8 cellular contexts compared by ENCODE assay signal in genomic region chr13:110616103-110617101, GRCh38. TPM values are rescaled to one million over a fixed set of nuclear protein-coding genes. Genes with fewer than 3 reads are reported as not detected.
DNase-seq lines count a peak whose midpoint lies in the region; ATAC-seq and TF ChIP-seq lines count a peak whose summit lies in the region.

No MANE protein-coding gene starts in this region.

- H3K9me3 Mint-ChIP-seq in nephron progenitor cell = peaks cover 25% of the 10 kb centered on the region

- H3K27ac ChIP-seq in HUES6 (ENCODE audit: low read depth, low read length) (peak overlapping the region; percentile 84; the same call in 1 of the 2 replicates), epithelial cell of prostate (peak overlapping the region; percentile 87), upper lobe of right lung (peak overlapping the region; percentile 91)

- H3K4me3 ChIP-seq in HUES6 (ENCODE audit: low read depth, low read length) (peak overlapping the region; percentile 94), upper lobe of right lung (peak overlapping the region; percentile 94)

- H3K27ac Mint-ChIP-seq in nephron progenitor cell = peak overlapping the region; percentile 78

- H3K4me1 Mint-ChIP-seq in nephron progenitor cell = peaks cover 34% of the 10 kb centered on the region

- H3K9me3 ChIP-seq in HUES6 (ENCODE audit: control insufficient read depth, insufficient read depth, low read depth, low read length) (no peaks in the 10 kb centered on the region), upper lobe of right lung (no peaks in the 10 kb centered on the region)

- ATAC-seq in GM21447 (IDR thresholded peaks at IDR 0.05; ENCODE audit: unreplicated experiment) (peak; percentile 52), upper lobe of right lung (peak; percentile 49)

- H3K4me1 ChIP-seq in HUES6 (ENCODE audit: control insufficient read depth, insufficient read depth, low read length) (peaks cover 25% of the 10 kb centered on the region), upper lobe of right lung (peaks cover 22% of the 10 kb centered on the region)

- peaks cover 19% of the 10 kb centered on the region for H3K27me3 Mint-ChIP-seq in nephron progenitor cell (ENCODE audit: low read depth, poor library complexity)

- peak overlapping the region; percentile 84 for H3K4me3 Mint-ChIP-seq in nephron progenitor cell

- CTCF ChIA-PET in GM10248 (lab: Yijun Ruan, JAX) = interaction anchor here (1.0 to 1.4 kb wide), 5 partner anchors 19 to 161 kb away, joined by 3 to 4 read pairs (median 4); no protein-coding TSS in a partner anchor

- POLR2A ChIA-PET in GM10248 (lab: Yijun Ruan, JAX) = interaction anchor here (2.1 kb wide), 1 partner anchor 99 kb away, joined by 8 read pairs; no protein-coding TSS in a partner anchor

- DNase-seq in GM10248 (ENCODE audit: extremely low spot score) (peak; percentile 74), epithelial cell of prostate (ENCODE audit: low read depth, low spot score) (no peak), nephron progenitor cell (no peak), upper lobe of right lung (no peak), NCI-H1930 (lab: John Stamatoyannopoulos, UW) (no peak)
- peak; percentile 46 to 54 for DNase-seq in activated CD4-positive, alpha-beta T cell treated with anti-CD3 and anti-CD28 coated beads, Interleukin-2, amount 50 U/mL, for 48 hours

- no peaks in the 10 kb centered on the region for H3K36me3 ChIP-seq in HUES6 (ENCODE audit: control insufficient read depth, insufficient read depth, low read length)
- H3K36me3 ChIP-seq in upper lobe of right lung = no peaks in the 10 kb centered on the region

- TF ChIP-seq CTCF in GM10248 (IDR thresholded peaks at IDR 0.05; ENCODE audit: control extremely low read depth, extremely low read depth, low read depth, missing control alignments) (peak; percentile 10), nephron progenitor cell (IDR thresholded peaks at IDR 0.05) (no peak), upper lobe of right lung (IDR thresholded peaks at IDR 0.05) (no peak)

- intact Hi-C loops in upper lobe of right lung (cut with DNase I) = no loop called here

- H3K36me3 Mint-ChIP-seq in nephron progenitor cell (ENCODE audit: low read depth) = peaks cover 15% of the 10 kb centered on the region

- H3K27me3 ChIP-seq in HUES6 (ENCODE audit: control insufficient read depth, insufficient read depth, low read length) (no peaks in the 10 kb centered on the region), upper lobe of right lung (no peaks in the 10 kb centered on the region)

- peak overlapping the region; percentile 91 for H3K9ac ChIP-seq in HUES6 (ENCODE audit: low read length)

RNA-seq across cellular contexts. Expression of gene NAXD, which starts 1.1 kb away (rescaled TPM):
- total RNA-seq in upper lobe of right lung = 32.2 TPM

RNA-seq across cellular contexts. Expression of gene RAB20, which starts 54.9 kb away (rescaled TPM):
- 52.4 TPM for total RNA-seq in upper lobe of right lung

Comparison
In these comparisons a context has a peak if more than half of its experiments do, and no peak if none do; other contexts are left out.
1. DNase-seq: peak in GM10248 (single experiment) and activated CD4-positive, alpha-beta T cell treated with anti-CD3 and anti-CD28 coated beads, Interleukin-2, amount 50 U/mL, for 48 hours (2 of 2); none in epithelial cell of prostate (single experiment), nephron progenitor cell (single experiment), upper lobe of right lung (single experiment) and NCI-H1930 (0 of 2).
2. Peak in every context shown above with its lines, with median percentiles within 50 percentile points of each other: H3K27ac ChIP-seq.